In genomic region chr20:48983423-48984400, GRCh38 we compare ENCODE assay signal across 10 cellular contexts.
DNase-seq lines count a peak whose midpoint lies in the region; ATAC-seq, FAIRE-seq and TF ChIP-seq lines count a peak whose summit lies in the region.
"Had no signal": no experiment of that assay in that cellular context is flagged by ENCODE, and none has a peak within 500 bp of the region (broad histone marks: within the 10 kb centered on the region; RNA-seq: fewer than 3 reads in every experiment).

No MANE protein-coding gene starts in this region.

- H3K9me3 ChIP-seq in astrocyte (ENCODE audit: insufficient read depth, low read depth, low read length), result no peaks in the 10 kb centered on the region
- H3K9me3 ChIP-seq in thoracic aorta, result no peaks in the 10 kb centered on the region
- H3K9me3 ChIP-seq: prostate gland had no signal

- peaks cover 25% of the 10 kb centered on the region for H3K36me3 Mint-ChIP-seq in astrocyte (ENCODE audit: low read depth, unreplicated experiment)

- H3K27ac Mint-ChIP-seq in astrocyte (ENCODE audit: unreplicated experiment), result peak overlapping the region; percentile 88

- peak; percentile 82 for DNase-seq in HK-2 (ENCODE audit: unreplicated experiment)
- peak; percentile 92 for DNase-seq in astrocyte (ENCODE audit: low read depth)
- DNase-seq in hepatic stellate cell (ENCODE audit: low spot score), result peak; percentile 60
- no peak for DNase-seq in thoracic aorta (ENCODE audit: low spot score)
- no peak for DNase-seq in SW480 (ENCODE audit: low spot score)
- DNase-seq in stimulated activated CD8-positive, alpha-beta memory T cell treated with anti-CD3 and anti-CD28 coated beads, Interleukin-4, amount 100 ng/mL, for 48 hours, result no peak
- DNase-seq: activated T-cell treated with anti-CD3 and anti-CD28 coated beads, Interleukin-2, amount 50 U/mL, for 48 hours; NCI-H1417 treated with DMSO at 0.1 percent for 48 hours had no signal

- H3K27me3 Mint-ChIP-seq in astrocyte (ENCODE audit: low read depth, unreplicated experiment), result no peaks in the 10 kb centered on the region

- no peaks in the 10 kb centered on the region for H3K79me2 ChIP-seq in astrocyte (ENCODE audit: insufficient read depth, low read length)

- no peak overlapping the region for H3K9ac ChIP-seq in astrocyte (ENCODE audit: low read length)

- no peak overlapping the region for H3K4me3 ChIP-seq in astrocyte (ENCODE audit: insufficient read depth, low read depth, low read length)
- no peak overlapping the region for H3K4me3 ChIP-seq in thoracic aorta
- H3K4me3 ChIP-seq: prostate gland had no signal

- H3K27ac ChIP-seq in astrocyte (ENCODE audit: low read depth, low read length), result peak overlapping the region; percentile 27
- peak overlapping the region; percentile 17 to 30 for H3K27ac ChIP-seq in thoracic aorta
- H3K27ac ChIP-seq: prostate gland had no signal

- TF ChIP-seq CTCF in astrocyte (IDR thresholded peaks at IDR 0.05; ENCODE audit: insufficient read depth, low read depth, low read length) (no peak), thoracic aorta (IDR thresholded peaks at IDR 0.05) (no peak)

- no peak overlapping the region for H2AFZ ChIP-seq in astrocyte (ENCODE audit: low read depth, low read length)

- H3K4me2 ChIP-seq in astrocyte (ENCODE audit: low read length), result peak overlapping the region; percentile 52

- no peak for FAIRE-seq in astrocyte (lab: Jason Lieb, UNC)

- H3K4me1 ChIP-seq in astrocyte (ENCODE audit: insufficient read depth, low read length) (peaks cover 14% of the 10 kb centered on the region), thoracic aorta (ENCODE audit: control insufficient read depth in 1 of 2, low read depth in 2 of 2) (peaks cover 0 to 22% of the 10 kb centered on the region in 2 donors)
- H3K4me1 ChIP-seq: prostate gland had no signal

- peaks cover 9% of the 10 kb centered on the region for H4K20me1 ChIP-seq in astrocyte (ENCODE audit: insufficient read depth, low read length)

- peaks cover 7% of the 10 kb centered on the region for H3K9me3 Mint-ChIP-seq in astrocyte (ENCODE audit: unreplicated experiment)

- H3K36me3 ChIP-seq in astrocyte (ENCODE audit: insufficient read depth, low read length), result peaks cover 23% of the 10 kb centered on the region
- H3K36me3 ChIP-seq in thoracic aorta, result peaks cover 40% of the 10 kb centered on the region

- peaks cover 8% of the 10 kb centered on the region for H3K4me1 Mint-ChIP-seq in astrocyte (ENCODE audit: low read depth, unreplicated experiment)

- ATAC-seq in thoracic aorta (ENCODE audit: insufficient number of reproducible peaks, low FRiP score, low read depth) (no peak), HG02678 (IDR thresholded peaks at IDR 0.05; ENCODE audit: unreplicated experiment) (no peak)

- peak overlapping the region; percentile 55 for H3K4me3 Mint-ChIP-seq in astrocyte (ENCODE audit: unreplicated experiment)

- H3K27me3 ChIP-seq in astrocyte (ENCODE audit: insufficient read depth, low read length) (no peaks in the 10 kb centered on the region), thoracic aorta (replicated peaks; ENCODE audit: insufficient read depth) (no peaks in the 10 kb centered on the region)

Comparison
In these comparisons a context has a peak if more than half of its experiments do, and no peak if none do; other contexts are left out.
1. DNase-seq: peak in HK-2 (single experiment), astrocyte (single experiment) and hepatic stellate cell (single experiment); none in thoracic aorta (single experiment), SW480 (single experiment) and stimulated activated CD8-positive, alpha-beta memory T cell treated with anti-CD3 and anti-CD28 coated beads, Interleukin-4, amount 100 ng/mL, for 48 hours (single experiment).